In genomic region chr19:38139122-38139521, GRCh38 we compare ENCODE assay signal across 1 cellular context.
TF ChIP-seq lines count a peak whose summit lies in the region.

No MANE protein-coding gene starts in this region.

TF ChIP-seq in K562, 482 proteins besides CTCF, POLR2A, EP300 and RAD21 (continued from another document and continues in another):
- TF ChIP-seq ZBTB33 (CRISPR knock-in tag; IDR thresholded peaks at IDR 0.05) (peak; percentile 41; the same call in 1 of the 2 replicates), NFYB (IDR thresholded peaks at IDR 0.05; ENCODE audit: extremely low read depth, insufficient read length) (no peak), NR4A1 (CRISPR knock-in tag; IDR thresholded peaks at IDR 0.05) (no peak), NR4A1 (tag; IDR thresholded peaks at IDR 0.05) (0 out of 2 replicates have a peak, but pooled peaks have one; percentile 28), MITF (IDR thresholded peaks at IDR 0.05) (no peak), ZNF24 (IDR thresholded peaks at IDR 0.05) (peak; percentile 70), NFATC3 (IDR thresholded peaks at IDR 0.05) (no peak), RBBP5 (IDR thresholded peaks at IDR 0.05; ENCODE audit: borderline replicate concordance, insufficient read depth, low read length, poor library complexity, severe bottlenecking) (no peak), HIVEP1 (CRISPR knock-in tag; IDR thresholded peaks at IDR 0.05) (no peak), NR2C1 (IDR thresholded peaks at IDR 0.05) (no peak), NR2C1 (tag; IDR thresholded peaks at IDR 0.05) (peak; percentile 56), L3MBTL2 (IDR thresholded peaks at IDR 0.05) (peak; percentile 91), TOE1 (IDR thresholded peaks at IDR 0.05; ENCODE audit: borderline replicate concordance) (peak; percentile 60; the same call in 1 of the 2 replicates), TOE1 (CRISPR knock-in tag; IDR thresholded peaks at IDR 0.05; ENCODE audit: borderline replicate concordance, low read depth) (no peak), MED1 (CRISPR knock-in tag; IDR thresholded peaks at IDR 0.05; ENCODE audit: borderline replicate concordance) (no peak), ZEB2 (IDR thresholded peaks at IDR 0.05) (peak; percentile 56; the same call in 1 of the 2 replicates), MAFF (IDR thresholded peaks at IDR 0.05; ENCODE audit: low read length) (peak; percentile 22; the same call in 1 of the 2 replicates), SAFB2 (IDR thresholded peaks at IDR 0.05; ENCODE audit: borderline replicate concordance, low read depth, low read length, severe bottlenecking) (no peak), SUPT5H (IDR thresholded peaks at IDR 0.05) (no peak), CTBP1 (IDR thresholded peaks at IDR 0.05; ENCODE audit: borderline replicate concordance) (peak; percentile 41; the same call in 1 of the 2 replicates), ELK1 (CRISPR knock-in tag; IDR thresholded peaks at IDR 0.05) (no peak), MAFG (tag; conservative IDR thresholded peaks at IDR 0.05) (peak; percentile 48), KAT7 (CRISPR knock-in tag; IDR thresholded peaks at IDR 0.05; ENCODE audit: borderline replicate concordance) (no peak), HSF4 (CRISPR knock-in tag; IDR thresholded peaks at IDR 0.05; ENCODE audit: borderline replicate concordance) (no peak), FOXK2 (conservative IDR thresholded peaks at IDR 0.05 in 1 of 2, IDR thresholded peaks at IDR 0.05 in 1 of 2; ENCODE audit: low read depth in 2 of 2) (no peak), JUN (IDR thresholded peaks at IDR 0.05; ENCODE audit: borderline replicate concordance, low read depth, low read length) (no peak), JUN (CRISPR knock-in tag; IDR thresholded peaks at IDR 0.05; ENCODE audit: borderline replicate concordance) (no peak), FIP1L1 (IDR thresholded peaks at IDR 0.05; ENCODE audit: low read depth, low read length, poor library complexity, severe bottlenecking) (no peak), ELF4 (CRISPR knock-in tag; IDR thresholded peaks at IDR 0.05) (no peak), PREB (CRISPR knock-in tag; IDR thresholded peaks at IDR 0.05) (no peak)
- TF ChIP-seq, protein P1, sequence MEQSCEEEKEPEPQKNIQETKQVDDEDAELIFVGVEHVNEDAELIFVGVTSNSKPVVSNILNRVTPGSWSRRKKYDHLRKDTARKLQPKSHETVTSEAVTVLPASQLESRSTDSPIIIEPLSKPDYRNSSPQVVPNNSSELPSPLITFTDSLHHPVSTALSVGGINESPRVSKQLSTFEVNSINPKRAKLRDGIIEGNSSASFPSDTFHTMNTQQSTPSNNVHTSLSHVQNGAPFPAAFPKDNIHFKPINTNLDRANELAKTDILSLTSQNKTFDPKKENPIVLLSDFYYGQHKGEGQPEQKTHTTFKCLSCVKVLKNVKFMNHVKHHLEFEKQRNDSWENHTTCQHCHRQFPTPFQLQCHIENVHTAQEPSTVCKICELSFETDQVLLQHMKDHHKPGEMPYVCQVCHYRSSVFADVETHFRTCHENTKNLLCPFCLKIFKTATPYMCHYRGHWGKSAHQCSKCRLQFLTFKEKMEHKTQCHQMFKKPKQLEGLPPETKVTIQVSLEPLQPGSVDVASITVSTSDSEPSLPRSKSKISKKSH (CRISPR knock-in tag; IDR thresholded peaks at IDR 0.05) = no peak
- TF ChIP-seq, protein P2, sequence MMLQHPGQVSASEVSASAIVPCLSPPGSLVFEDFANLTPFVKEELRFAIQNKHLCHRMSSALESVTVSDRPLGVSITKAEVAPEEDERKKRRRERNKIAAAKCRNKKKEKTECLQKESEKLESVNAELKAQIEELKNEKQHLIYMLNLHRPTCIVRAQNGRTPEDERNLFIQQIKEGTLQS (IDR thresholded peaks at IDR 0.05) = peak; percentile 29; the same call in 1 of the 2 replicates
- TF ChIP-seq, protein P2 (CRISPR knock-in tag; conservative IDR thresholded peaks at IDR 0.05) = no peak
- TF ChIP-seq, protein P3, sequence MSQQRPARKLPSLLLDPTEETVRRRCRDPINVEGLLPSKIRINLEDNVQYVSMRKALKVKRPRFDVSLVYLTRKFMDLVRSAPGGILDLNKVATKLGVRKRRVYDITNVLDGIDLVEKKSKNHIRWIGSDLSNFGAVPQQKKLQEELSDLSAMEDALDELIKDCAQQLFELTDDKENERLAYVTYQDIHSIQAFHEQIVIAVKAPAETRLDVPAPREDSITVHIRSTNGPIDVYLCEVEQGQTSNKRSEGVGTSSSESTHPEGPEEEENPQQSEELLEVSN (IDR thresholded peaks at IDR 0.05; ENCODE audit: borderline replicate concordance in 1 of 2, extremely low read depth in 1 of 2, insufficient read depth in 1 of 2, insufficient read length in 1 of 2, low read depth in 1 of 2, low read length in 1 of 2, poor library complexity in 1 of 2, severe bottlenecking in 1 of 2) = peak in 1 of 2 experiments; percentile 50
- TF ChIP-seq, protein P4, sequence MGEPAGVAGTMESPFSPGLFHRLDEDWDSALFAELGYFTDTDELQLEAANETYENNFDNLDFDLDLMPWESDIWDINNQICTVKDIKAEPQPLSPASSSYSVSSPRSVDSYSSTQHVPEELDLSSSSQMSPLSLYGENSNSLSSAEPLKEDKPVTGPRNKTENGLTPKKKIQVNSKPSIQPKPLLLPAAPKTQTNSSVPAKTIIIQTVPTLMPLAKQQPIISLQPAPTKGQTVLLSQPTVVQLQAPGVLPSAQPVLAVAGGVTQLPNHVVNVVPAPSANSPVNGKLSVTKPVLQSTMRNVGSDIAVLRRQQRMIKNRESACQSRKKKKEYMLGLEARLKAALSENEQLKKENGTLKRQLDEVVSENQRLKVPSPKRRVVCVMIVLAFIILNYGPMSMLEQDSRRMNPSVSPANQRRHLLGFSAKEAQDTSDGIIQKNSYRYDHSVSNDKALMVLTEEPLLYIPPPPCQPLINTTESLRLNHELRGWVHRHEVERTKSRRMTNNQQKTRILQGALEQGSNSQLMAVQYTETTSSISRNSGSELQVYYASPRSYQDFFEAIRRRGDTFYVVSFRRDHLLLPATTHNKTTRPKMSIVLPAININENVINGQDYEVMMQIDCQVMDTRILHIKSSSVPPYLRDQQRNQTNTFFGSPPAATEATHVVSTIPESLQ (CRISPR knock-in tag; IDR thresholded peaks at IDR 0.05) = no peak
- TF ChIP-seq, protein P5, sequence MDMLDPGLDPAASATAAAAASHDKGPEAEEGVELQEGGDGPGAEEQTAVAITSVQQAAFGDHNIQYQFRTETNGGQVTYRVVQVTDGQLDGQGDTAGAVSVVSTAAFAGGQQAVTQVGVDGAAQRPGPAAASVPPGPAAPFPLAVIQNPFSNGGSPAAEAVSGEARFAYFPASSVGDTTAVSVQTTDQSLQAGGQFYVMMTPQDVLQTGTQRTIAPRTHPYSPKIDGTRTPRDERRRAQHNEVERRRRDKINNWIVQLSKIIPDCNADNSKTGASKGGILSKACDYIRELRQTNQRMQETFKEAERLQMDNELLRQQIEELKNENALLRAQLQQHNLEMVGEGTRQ (CRISPR knock-in tag; IDR thresholded peaks at IDR 0.05) = peak; percentile 78
- TF ChIP-seq, protein P6, sequence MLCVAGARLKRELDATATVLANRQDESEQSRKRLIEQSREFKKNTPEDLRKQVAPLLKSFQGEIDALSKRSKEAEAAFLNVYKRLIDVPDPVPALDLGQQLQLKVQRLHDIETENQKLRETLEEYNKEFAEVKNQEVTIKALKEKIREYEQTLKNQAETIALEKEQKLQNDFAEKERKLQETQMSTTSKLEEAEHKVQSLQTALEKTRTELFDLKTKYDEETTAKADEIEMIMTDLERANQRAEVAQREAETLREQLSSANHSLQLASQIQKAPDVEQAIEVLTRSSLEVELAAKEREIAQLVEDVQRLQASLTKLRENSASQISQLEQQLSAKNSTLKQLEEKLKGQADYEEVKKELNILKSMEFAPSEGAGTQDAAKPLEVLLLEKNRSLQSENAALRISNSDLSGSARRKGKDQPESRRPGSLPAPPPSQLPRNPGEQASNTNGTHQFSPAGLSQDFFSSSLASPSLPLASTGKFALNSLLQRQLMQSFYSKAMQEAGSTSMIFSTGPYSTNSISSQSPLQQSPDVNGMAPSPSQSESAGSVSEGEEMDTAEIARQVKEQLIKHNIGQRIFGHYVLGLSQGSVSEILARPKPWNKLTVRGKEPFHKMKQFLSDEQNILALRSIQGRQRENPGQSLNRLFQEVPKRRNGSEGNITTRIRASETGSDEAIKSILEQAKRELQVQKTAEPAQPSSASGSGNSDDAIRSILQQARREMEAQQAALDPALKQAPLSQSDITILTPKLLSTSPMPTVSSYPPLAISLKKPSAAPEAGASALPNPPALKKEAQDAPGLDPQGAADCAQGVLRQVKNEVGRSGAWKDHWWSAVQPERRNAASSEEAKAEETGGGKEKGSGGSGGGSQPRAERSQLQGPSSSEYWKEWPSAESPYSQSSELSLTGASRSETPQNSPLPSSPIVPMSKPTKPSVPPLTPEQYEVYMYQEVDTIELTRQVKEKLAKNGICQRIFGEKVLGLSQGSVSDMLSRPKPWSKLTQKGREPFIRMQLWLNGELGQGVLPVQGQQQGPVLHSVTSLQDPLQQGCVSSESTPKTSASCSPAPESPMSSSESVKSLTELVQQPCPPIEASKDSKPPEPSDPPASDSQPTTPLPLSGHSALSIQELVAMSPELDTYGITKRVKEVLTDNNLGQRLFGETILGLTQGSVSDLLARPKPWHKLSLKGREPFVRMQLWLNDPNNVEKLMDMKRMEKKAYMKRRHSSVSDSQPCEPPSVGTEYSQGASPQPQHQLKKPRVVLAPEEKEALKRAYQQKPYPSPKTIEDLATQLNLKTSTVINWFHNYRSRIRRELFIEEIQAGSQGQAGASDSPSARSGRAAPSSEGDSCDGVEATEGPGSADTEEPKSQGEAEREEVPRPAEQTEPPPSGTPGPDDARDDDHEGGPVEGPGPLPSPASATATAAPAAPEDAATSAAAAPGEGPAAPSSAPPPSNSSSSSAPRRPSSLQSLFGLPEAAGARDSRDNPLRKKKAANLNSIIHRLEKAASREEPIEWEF (CRISPR knock-in tag; IDR thresholded peaks at IDR 0.05) = no peak
